ENCODE assay signal across 14 cellular contexts in genomic region chr6:21947751-21948386, GRCh38.
A peak's percentile ranks its signal among the peaks of the same experiment; 100 is the strongest.
DNase-seq lines count a peak whose midpoint lies in the region; ATAC-seq and TF ChIP-seq lines count a peak whose summit lies in the region.
"Had no signal": no experiment of that assay in that cellular context is flagged by ENCODE, and none has a peak within 500 bp of the region (broad histone marks: within the 10 kb centered on the region; RNA-seq: fewer than 3 reads in every experiment).

No MANE protein-coding gene starts in this region.

- no peaks in the 10 kb centered on the region for H4K20me1 ChIP-seq in hepatocyte (ENCODE audit: insufficient read depth, poor library complexity, severe bottlenecking)
- H4K20me1 ChIP-seq in smooth muscle cell (ENCODE audit: low read depth), result no peaks in the 10 kb centered on the region

- 21% methylated on average over 5 of the region's 5 CpGs for WGBS in hepatocyte (ENCODE audit: low lambda C conversion rate, missing lambda C conversion rate)
- WGBS in smooth muscle cell (ENCODE audit: low lambda C conversion rate), result 25% methylated on average over 5 of the region's 5 CpGs

- H3F3A ChIP-seq in smooth muscle cell (ENCODE audit: low read depth), result peaks cover 4% of the 10 kb centered on the region

- no peaks in the 10 kb centered on the region for H3K9me2 ChIP-seq in hepatocyte (replicated peaks; ENCODE audit: insufficient read depth)

- H3K4me2 ChIP-seq in hepatocyte (peak overlapping the region; percentile 48), smooth muscle cell (peak overlapping the region; percentile 49)

- H3K4me3 ChIP-seq in hepatocyte, result no peak overlapping the region
- H3K4me3 ChIP-seq in smooth muscle cell, result no peak overlapping the region
- H3K4me3 ChIP-seq: mucosa of descending colon, thoracic aorta had no signal

- H3K79me2 ChIP-seq in hepatocyte (no peaks in the 10 kb centered on the region), smooth muscle cell (ENCODE audit: low read depth) (no peaks in the 10 kb centered on the region)

- H2AFZ ChIP-seq in hepatocyte, result peak overlapping the region; percentile 8
- H2AFZ ChIP-seq in smooth muscle cell (ENCODE audit: low read depth), result peak overlapping the region; percentile 59

- no peaks in the 10 kb centered on the region for H3K9me3 ChIP-seq in hepatocyte (ENCODE audit: low read depth)
- H3K9me3 ChIP-seq in smooth muscle cell (replicated peaks; ENCODE audit: low read depth), result no peaks in the 10 kb centered on the region
- H3K9me3 ChIP-seq: mucosa of descending colon, thoracic aorta had no signal

- ATAC-seq in GM21529 (IDR thresholded peaks at IDR 0.05; ENCODE audit: unreplicated experiment), result no peak
- no peak for ATAC-seq in GM21360 (IDR thresholded peaks at IDR 0.05; ENCODE audit: unreplicated experiment)
- ATAC-seq: mucosa of descending colon had no signal

- H3K4me1 ChIP-seq in hepatocyte (ENCODE audit: insufficient read depth) (peaks cover 32% of the 10 kb centered on the region), smooth muscle cell (ENCODE audit: low read depth) (peaks cover 25% of the 10 kb centered on the region)

- H3K27me3 ChIP-seq in hepatocyte (no peaks in the 10 kb centered on the region), smooth muscle cell (ENCODE audit: low read depth) (no peaks in the 10 kb centered on the region)

- TF ChIP-seq CTCF in VCaP (conservative IDR thresholded peaks at IDR 0.05), result no peak
- TF ChIP-seq CTCF in hepatocyte (IDR thresholded peaks at IDR 0.05; ENCODE audit: poor library complexity), result no peak
- no peak for TF ChIP-seq CTCF in smooth muscle cell (IDR thresholded peaks at IDR 0.05; ENCODE audit: borderline replicate concordance, insufficient read depth, poor library complexity, severe bottlenecking)

- H3K9ac ChIP-seq in smooth muscle cell (ENCODE audit: low read depth), result peak overlapping the region; percentile 7

- peak overlapping the region; percentile 88 for H3K27ac ChIP-seq in VCaP
- H3K27ac ChIP-seq in hepatocyte, result peak overlapping the region; percentile 89
- H3K27ac ChIP-seq in smooth muscle cell (ENCODE audit: low read depth), result peak overlapping the region; percentile 75

- H3K36me3 ChIP-seq in hepatocyte (replicated peaks; ENCODE audit: insufficient read depth, low read depth) (no peaks in the 10 kb centered on the region), smooth muscle cell (ENCODE audit: low read depth) (no peaks in the 10 kb centered on the region)
- H3K36me3 ChIP-seq: thoracic aorta had no signal

- DNase-seq in NCI-H748 (lab: John Stamatoyannopoulos, UW; ENCODE audit: unreplicated experiment), result peak; percentile 41
- DNase-seq in NCI-H748 treated with DMSO at 0.1 percent for 48 hours (lab: John Stamatoyannopoulos, UW), result no peak
- no peak for DNase-seq in hepatocyte (ENCODE audit: low spot score)
- no peak for DNase-seq in smooth muscle cell (lab: John Stamatoyannopoulos, UW; ENCODE audit: unreplicated experiment)
- no peak for DNase-seq in COR-L47 (lab: John Stamatoyannopoulos, UW)
- DNase-seq: activated CD4-positive, CD25-positive, alpha-beta regulatory T cell; activated naive CD8-positive, alpha-beta T cell treated with anti-CD3 and anti-CD28 coated beads, Interleukin-2, amount 10 ng/mL, durations not matched to agents 7 days and 5 days; mucosa of descending colon; NCI-H2081 treated with DMSO at 0.1 percent for 48 hours; SW 1271 had no signal
